Comparison of ENCODE assay signal across 10 cellular contexts in the genomic region with DNA sequence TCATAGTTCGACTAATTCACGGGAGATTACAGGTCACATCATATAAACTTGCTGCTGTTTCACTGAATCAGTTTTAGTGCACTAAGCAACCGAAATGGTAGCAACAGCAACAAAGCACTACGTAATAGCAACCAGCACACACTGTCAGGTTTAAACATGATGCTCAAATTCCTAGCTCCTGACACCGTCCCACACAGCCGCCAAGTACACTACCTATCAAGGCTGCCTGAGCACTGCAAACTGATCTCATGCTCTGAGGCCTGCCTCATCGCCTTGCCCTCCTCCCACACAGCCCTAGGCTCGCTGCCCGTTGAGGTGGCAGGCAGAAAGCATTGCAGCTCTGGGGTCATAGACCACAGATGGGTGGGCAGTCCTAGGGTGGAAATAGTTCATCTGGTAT. TPM values are rescaled to one million over a fixed set of nuclear protein-coding genes. Genes with fewer than 3 reads are reported as not detected.
DNase-seq lines count a peak whose midpoint lies in the region; ATAC-seq, FAIRE-seq and TF ChIP-seq lines count a peak whose summit lies in the region.
"Had no signal": no experiment of that assay in that cellular context is flagged by ENCODE, and none has a peak within 500 bp of the region (broad histone marks: within the 10 kb centered on the region; RNA-seq: fewer than 3 reads in every experiment).

No MANE protein-coding gene starts in this region.

- peaks cover 6% of the 10 kb centered on the region for H3K4me1 ChIP-seq in IMR-90 (ENCODE audit: control insufficient read depth, insufficient read depth, low read length)
- no peaks in the 10 kb centered on the region for H3K4me1 ChIP-seq in endodermal cell (ENCODE audit: control insufficient read depth, insufficient read depth, low read length)

- no peak overlapping the region for H3K56ac ChIP-seq in IMR-90 (ENCODE audit: extremely low read depth, insufficient read depth, low read length)

- no peak overlapping the region for H2BK120ac ChIP-seq in IMR-90 (ENCODE audit: low read depth, low read length)

- peak; percentile 30; the same call in 1 of the 2 replicates for TF ChIP-seq RAD21 in IMR-90 (IDR thresholded peaks at IDR 0.05; ENCODE audit: low read length)

- peak; percentile 99 for FAIRE-seq in bronchial epithelial cell (lab: Jason Lieb, UNC)

- no peak overlapping the region for H3K18ac ChIP-seq in IMR-90 (ENCODE audit: low read depth, low read length)

- no peak for TF ChIP-seq POLR2A in IMR-90 (IDR thresholded peaks at IDR 0.05; ENCODE audit: low read depth, low read length)

- peak overlapping the region; percentile 45 for H2AFZ ChIP-seq in IMR-90 (replicated peaks; ENCODE audit: low read length, poor library complexity)

- CTCF ChIA-PET in IMR-90 (lab: Yijun Ruan, JAX) = no interaction called here
- CTCF ChIA-PET in activated CD8-positive, alpha-beta memory T cell treated with anti-CD3 and anti-CD28 coated beads, Interleukin-2, amount 10 ng/mL, durations not matched to agents 7 days and 5 days (lab: Charles Lee) = no interaction called here

- TF ChIP-seq CTCF in IMR-90 (conservative IDR thresholded peaks at IDR 0.05; ENCODE audit: low read depth, low read length) = no peak
- no peak for TF ChIP-seq CTCF in bronchial epithelial cell (IDR thresholded peaks at IDR 0.05; ENCODE audit: insufficient read depth, low read length, severe bottlenecking)
- TF ChIP-seq CTCF in endodermal cell (conservative IDR thresholded peaks at IDR 0.05) = no peak

- dilution Hi-C loops in IMR-90 (cut with HindIII; ENCODE audit: low sequenced_read_pairs, unreplicated experiment) = no loop called here

- H3K27me3 ChIP-seq in IMR-90 (ENCODE audit: control insufficient read depth, insufficient read depth, low read length) (no peaks in the 10 kb centered on the region), bronchial epithelial cell (ENCODE audit: control insufficient read depth, insufficient read depth, low read length) (no peaks in the 10 kb centered on the region), endodermal cell (ENCODE audit: control insufficient read depth, insufficient read depth, low read length, poor library complexity, severe bottlenecking) (no peaks in the 10 kb centered on the region)

- H3K4me3 ChIP-seq in IMR-90 (ENCODE audit: insufficient read depth, low read depth, low read length) (no peak overlapping the region), bronchial epithelial cell (ENCODE audit: low read depth, low read length) (no peak overlapping the region), endodermal cell (ENCODE audit: low read length) (no peak overlapping the region)

- peak overlapping the region; percentile 38; the same call in 1 of the 2 replicates for H3K14ac ChIP-seq in IMR-90 (replicated peaks; ENCODE audit: low read depth, low read length)

- no peak overlapping the region; the same call in 1 of the 2 replicates for H3K27ac ChIP-seq in IMR-90 (ENCODE audit: insufficient read depth, low read length)
- H3K27ac ChIP-seq in endodermal cell (ENCODE audit: low read depth, low read length) = no peak overlapping the region

- no peak overlapping the region for H3K23ac ChIP-seq in IMR-90 (ENCODE audit: low read depth, low read length)

- no TSS peak for BruUV-seq in IMR-90 (replicated peaks; lab: Mats Ljungman, UMichigan)

- no peaks in the 10 kb centered on the region for H3K79me1 ChIP-seq in IMR-90 (ENCODE audit: low read depth in 1 of 2, low read length in 2 of 2)

- H4K91ac ChIP-seq in IMR-90 (ENCODE audit: insufficient read depth, low read depth, low read length) = no peak overlapping the region

- no peak overlapping the region for H3K4ac ChIP-seq in IMR-90 (ENCODE audit: low read depth, low read length)

- no peak overlapping the region for H4K8ac ChIP-seq in IMR-90 (ENCODE audit: low read depth in 2 of 2, low read length in 2 of 2)

- H3K9ac ChIP-seq in IMR-90 (ENCODE audit: low read depth, low read length) (no peak overlapping the region), endodermal cell (ENCODE audit: extremely low read depth, low read length, poor library complexity, severe bottlenecking) (no peak overlapping the region)

- H3K9me3 ChIP-seq in IMR-90 (ENCODE audit: control insufficient read depth, insufficient read depth, low read length) (no peaks in the 10 kb centered on the region), endodermal cell (ENCODE audit: control insufficient read depth, low read length) (no peaks in the 10 kb centered on the region)

- 60% methylated on average over 6 of the region's 9 CpGs; no CpG with 5 or more reads in 1 of the 2 experiments for WGBS in IMR-90 (ENCODE audit: extremely low coverage in 2 of 2, insufficient read length in 1 of 2), 2 experiments
- 92 to 99% methylated on average over 6 to 9 of the region's 9 CpGs for WGBS in endodermal cell (ENCODE audit: insufficient coverage in 1 of 2, insufficient read length in 1 of 2), 2 experiments

- POLR2A ChIA-PET in IMR-90 (lab: Charles Lee; ENCODE audit: unreplicated experiment) = no interaction called here

- H2BK20ac ChIP-seq in IMR-90 (ENCODE audit: low read depth, low read length) = no peak overlapping the region

- no peaks in the 10 kb centered on the region for H3K9me3 Mint-ChIP-seq in activated CD8-positive, alpha-beta memory T cell treated with anti-CD3 and anti-CD28 coated beads, Interleukin-2, amount 10 ng/mL, durations not matched to agents 7 days and 5 days (ENCODE audit: low read depth)
- H3K9me3 Mint-ChIP-seq in endodermal cell = no peaks in the 10 kb centered on the region
- H3K9me3 Mint-ChIP-seq: naive B cell had no signal

- 0 out of 2 replicates have a peak overlapping the region, but pooled peaks have one; percentile 7 for H2AK5ac ChIP-seq in IMR-90 (ENCODE audit: low read depth, low read length)

- peaks cover 16% of the 10 kb centered on the region for H3K4me1 Mint-ChIP-seq in activated CD8-positive, alpha-beta memory T cell treated with anti-CD3 and anti-CD28 coated beads, Interleukin-2, amount 10 ng/mL, durations not matched to agents 7 days and 5 days
- H3K4me1 Mint-ChIP-seq in endodermal cell = peaks cover 9% of the 10 kb centered on the region

- H3K4me3 Mint-ChIP-seq in activated CD8-positive, alpha-beta memory T cell treated with anti-CD3 and anti-CD28 coated beads, Interleukin-2, amount 10 ng/mL, durations not matched to agents 7 days and 5 days = no peak overlapping the region
- no peak overlapping the region for H3K4me3 Mint-ChIP-seq in endodermal cell
- H3K4me3 Mint-ChIP-seq: naive B cell had no signal

- H2BK5ac ChIP-seq in IMR-90 (ENCODE audit: low read depth, low read length, poor library complexity, severe bottlenecking) = no peak overlapping the region

- in situ Hi-C loops in IMR-90 (cut with MboI; ENCODE audit: low sequenced_read_pairs) = no loop called here

- H3K27me3 Mint-ChIP-seq in activated CD8-positive, alpha-beta memory T cell treated with anti-CD3 and anti-CD28 coated beads, Interleukin-2, amount 10 ng/mL, durations not matched to agents 7 days and 5 days = peaks cover 34% of the 10 kb centered on the region
- peaks cover 2% of the 10 kb centered on the region for H3K27me3 Mint-ChIP-seq in endodermal cell (ENCODE audit: insufficient read depth)

- H4K20me1 ChIP-seq in IMR-90 (ENCODE audit: insufficient read depth, low read length) = no peaks in the 10 kb centered on the region

- DNase-seq in IMR-90 = peak; percentile 98
- peak; percentile 98 for DNase-seq in bronchial epithelial cell (ENCODE audit: low read depth)
- peak; percentile 92 for DNase-seq in kidney tubule cell (ENCODE audit: low spot score)
- DNase-seq in stromal cell of bone marrow (ENCODE audit: low read depth) = peak; percentile 22
- DNase-seq in activated CD8-positive, alpha-beta memory T cell treated with anti-CD3 and anti-CD28 coated beads, Interleukin-2, amount 10 ng/mL, durations not matched to agents 7 days and 5 days = no peak
- no peak for DNase-seq in HCEC 1CT
- DNase-seq in endodermal cell = no peak
- DNase-seq: activated CD8-positive, alpha-beta memory T cell treated with anti-CD3 and anti-CD28 coated beads, Interleukin-2, amount 50 U/mL, for 4 hours; naive B cell; NCI-H2029 had no signal

- peak; percentile 91 for ATAC-seq in IMR-90 (ENCODE audit: low read depth)
- no peak for ATAC-seq in activated CD8-positive, alpha-beta memory T cell treated with anti-CD3 and anti-CD28 coated beads, Interleukin-2, amount 10 ng/mL, durations not matched to agents 7 days and 5 days

- no peaks in the 10 kb centered on the region for H3K36me3 ChIP-seq in IMR-90 (ENCODE audit: control insufficient read depth, insufficient read depth, low read length)
- H3K36me3 ChIP-seq in bronchial epithelial cell (ENCODE audit: control insufficient read depth, insufficient read depth, low read length) = peaks cover 2% of the 10 kb centered on the region
- no peaks in the 10 kb centered on the region for H3K36me3 ChIP-seq in endodermal cell (ENCODE audit: control insufficient read depth, insufficient read depth, low read length)

- no peak overlapping the region for H2BK15ac ChIP-seq in IMR-90 (ENCODE audit: low read depth, low read length)

- intact Hi-C loops in IMR-90 (cut with micrococcal nuclease) = no loop called here

- H2AK9ac ChIP-seq in IMR-90 (replicated peaks; ENCODE audit: low read depth, low read length, poor library complexity) = no peak overlapping the region

- H4K5ac ChIP-seq in IMR-90 (ENCODE audit: low read depth, low read length) = no peak overlapping the region

- H3K27ac Mint-ChIP-seq in activated CD8-positive, alpha-beta memory T cell treated with anti-CD3 and anti-CD28 coated beads, Interleukin-2, amount 10 ng/mL, durations not matched to agents 7 days and 5 days = no peak overlapping the region
- no peak overlapping the region for H3K27ac Mint-ChIP-seq in endodermal cell
- H3K27ac Mint-ChIP-seq: naive B cell had no signal

- H3K4me2 ChIP-seq in IMR-90 (ENCODE audit: low read depth, low read length) = no peak overlapping the region

- peaks cover 7% of the 10 kb centered on the region for H3K9me1 ChIP-seq in IMR-90 (ENCODE audit: insufficient read depth, low read length)

- H3K36me3 Mint-ChIP-seq in activated CD8-positive, alpha-beta memory T cell treated with anti-CD3 and anti-CD28 coated beads, Interleukin-2, amount 10 ng/mL, durations not matched to agents 7 days and 5 days = no peaks in the 10 kb centered on the region
- no peaks in the 10 kb centered on the region for H3K36me3 Mint-ChIP-seq in endodermal cell (ENCODE audit: low read depth)

TF ChIP-seq in IMR-90, 13 proteins besides CTCF, POLR2A, EP300 and RAD21 (continues in another document):
- TF ChIP-seq FOS (IDR thresholded peaks at IDR 0.05; ENCODE audit: low read depth, low read length) (peak; percentile 54), MXI1 (IDR thresholded peaks at IDR 0.05; ENCODE audit: borderline replicate concordance, low read depth, low read length) (peak; percentile 15; the same call in 1 of the 2 replicates)

RNA-seq across cellular contexts. Expression of a gene that starts 12.4 kb away (rescaled TPM):
- total RNA-seq in IMR-90 (2012; rRNA removed) (2.2 and 2.3 TPM in 2 replicates), bronchial epithelial cell (1,014 and 1,840 TPM in 2 replicates), endodermal cell (1 to 10 TPM; 2.8 to 4.8 TPM)
- 2.6 and 2.8 TPM in 2 replicates for polyA plus RNA-seq in IMR-90 (2012; rRNA removed)
- 1.4 TPM in 2 replicates for polyA plus RNA-seq in IMR-90 (2012; cell fraction: cytosol; rRNA removed)
- polyA plus RNA-seq in IMR-90 (2012; cell fraction: nucleus; rRNA removed; ENCODE audit: low replicate concordance) = 1.1 and 2.6 TPM in 2 replicates
- not detected for total RNA-seq in activated CD8-positive, alpha-beta memory T cell treated with anti-CD3 and anti-CD28 coated beads, Interleukin-2, amount 10 ng/mL, durations not matched to agents 7 days and 5 days
- 0.82 TPM for polyA plus RNA-seq in endodermal cell (2013, experiment 1 of 2)
- 0.91 TPM for polyA plus RNA-seq in endodermal cell (2013, experiment 2 of 2)

Comparison
In these comparisons a context has a peak if more than half of its experiments do, and no peak if none do; other contexts are left out.
1. DNase-seq: peak in IMR-90 (single experiment), bronchial epithelial cell (single experiment), kidney tubule cell (single experiment) and stromal cell of bone marrow (single experiment); none in activated CD8-positive, alpha-beta memory T cell treated with anti-CD3 and anti-CD28 coated beads, Interleukin-2, amount 10 ng/mL, durations not matched to agents 7 days and 5 days (single experiment), HCEC 1CT (single experiment) and endodermal cell (single experiment).
2. RNA of a gene that starts 12.4 kb away (total RNA-seq): 1,014 to 1,840 TPM in bronchial epithelial cell; 2.8 to 4.8 TPM in endodermal cell, 2.2 to 2.3 TPM in IMR-90 and not detected in activated CD8-positive, alpha-beta memory T cell treated with anti-CD3 and anti-CD28 coated beads, Interleukin-2, amount 10 ng/mL, durations not matched to agents 7 days and 5 days; every median in the first group is over 100 times any median in the second.